ENCODE assay signal across 11 cellular contexts in genomic region chr11:47846998-47847397, GRCh38. TPM values are rescaled to one million over a fixed set of nuclear protein-coding genes. Genes with fewer than 3 reads are reported as not detected.
A peak's percentile ranks its signal among the peaks of the same experiment; 100 is the strongest.
DNase-seq lines count a peak whose midpoint lies in the region; ATAC-seq, FAIRE-seq and TF ChIP-seq lines count a peak whose summit lies in the region.
"Had no signal": no experiment of that assay in that cellular context is flagged by ENCODE, and none has a peak within 500 bp of the region (broad histone marks: within the 10 kb centered on the region; RNA-seq: fewer than 3 reads in every experiment).

No MANE protein-coding gene starts in this region.

- peak overlapping the region; percentile 98 for H3K4me3 Mint-ChIP-seq in activated T-helper 1 cell treated with anti-CD3 and anti-CD28 coated beads, Interleukin-12 subunit alpha, Interleukin-12 subunit beta, Interleukin-2, Interleukin-4 antibody, amounts not matched to agents 30 ng/mL and 10 ng/mL and 1 ng/mL, durations not matched to agents 14 hours and 24 hours and 36 hours

- no peak for TF ChIP-seq POLR2A in transverse colon (IDR thresholded peaks at IDR 0.05)

- peak overlapping the region; percentile 88 for H3K4me3 ChIP-seq in cardiac muscle cell
- peak overlapping the region; percentile 69 to 95 (median 72) for H3K4me3 ChIP-seq in keratinocyte (ENCODE audit: control insufficient read depth in 2 of 3, extremely low read depth in 1 of 3, insufficient read depth in 2 of 3, low read depth in 1 of 3, low read length in 3 of 3)
- H3K4me3 ChIP-seq in transverse colon, result peak overlapping the region in 2 of 4 donors; percentile 67 to 89

- in situ Hi-C loops in transverse colon (cut with MboI; ENCODE audit: low pct_ligation_motif_present in 1 of 4, low pct_unique_long_range_greater_than_20kb in 1 of 4, low sequenced_read_pairs in 3 of 4), result no loop called here

- H3K36me3 Mint-ChIP-seq in activated T-helper 1 cell treated with anti-CD3 and anti-CD28 coated beads, Interleukin-12 subunit alpha, Interleukin-12 subunit beta, Interleukin-2, Interleukin-4 antibody, amounts not matched to agents 30 ng/mL and 10 ng/mL and 1 ng/mL, durations not matched to agents 14 hours and 24 hours and 36 hours (ENCODE audit: low read depth), result peaks cover 18% of the 10 kb centered on the region

- H3K9me3 Mint-ChIP-seq in activated T-helper 1 cell treated with anti-CD3 and anti-CD28 coated beads, Interleukin-12 subunit alpha, Interleukin-12 subunit beta, Interleukin-2, Interleukin-4 antibody, amounts not matched to agents 30 ng/mL and 10 ng/mL and 1 ng/mL, durations not matched to agents 14 hours and 24 hours and 36 hours, result no peaks in the 10 kb centered on the region

- H3K4me2 ChIP-seq in keratinocyte (ENCODE audit: control insufficient read depth, extremely low read depth, insufficient read depth, low read depth, low read length), result peak overlapping the region; percentile 99

- H3K36me3 ChIP-seq in cardiac muscle cell (peaks cover 18% of the 10 kb centered on the region), keratinocyte (ENCODE audit: control insufficient read depth in 2 of 2, extremely low read depth in 1 of 2, insufficient read depth in 2 of 2, low read length in 2 of 2) (peaks cover 6 to 18% of the 10 kb centered on the region in 2 experiments), transverse colon (peaks cover 0 to 8% (median 0%) of the 10 kb centered on the region in 4 donors)

- no peak for TF ChIP-seq EP300 in transverse colon (IDR thresholded peaks at IDR 0.05; ENCODE audit: low read depth)

- peaks cover 10% of the 10 kb centered on the region for H3K4me1 ChIP-seq in cardiac muscle cell (ENCODE audit: low read depth)
- peaks cover 20% of the 10 kb centered on the region for H3K4me1 ChIP-seq in keratinocyte (ENCODE audit: control insufficient read depth, extremely low read depth, insufficient read depth, low read length)
- H3K4me1 ChIP-seq in transverse colon, result peaks cover 0 to 35% (median 15%) of the 10 kb centered on the region in 4 donors

- no peaks in the 10 kb centered on the region for H3K27me3 Mint-ChIP-seq in activated T-helper 1 cell treated with anti-CD3 and anti-CD28 coated beads, Interleukin-12 subunit alpha, Interleukin-12 subunit beta, Interleukin-2, Interleukin-4 antibody, amounts not matched to agents 30 ng/mL and 10 ng/mL and 1 ng/mL, durations not matched to agents 14 hours and 24 hours and 36 hours (ENCODE audit: insufficient read depth)

- DNase-seq in cardiac muscle cell (ENCODE audit: low read depth in 1 of 2, low spot score in 1 of 2) (no peak), left cardiac atrium (no peak), keratinocyte (ENCODE audit: low read depth, low spot score) (no peak), transverse colon (no peak), urothelium cell line (ENCODE audit: low spot score) (no peak), MV-4-11 (lab: John Stamatoyannopoulos, UW) (no peak)
- no peak for DNase-seq in activated T-helper 1 cell treated with anti-CD3 and anti-CD28 coated beads, Interleukin-12 subunit alpha, Interleukin-12 subunit beta, Interleukin-2, Interleukin-4 antibody, amounts not matched to agents 30 ng/mL and 10 ng/mL and 1 ng/mL, durations not matched to agents 14 hours and 24 hours and 36 hours (ENCODE audit: low spot score)
- DNase-seq: midbrain, NCI-H226 had no signal

- H4K20me1 ChIP-seq in keratinocyte (ENCODE audit: control insufficient read depth, extremely low read depth, insufficient read depth, low read length), result no peaks in the 10 kb centered on the region

- TF ChIP-seq CTCF in cardiac muscle cell (IDR thresholded peaks at IDR 0.05; ENCODE audit: low read depth, low read length) (no peak), keratinocyte (optimal IDR thresholded peaks at IDR 0.05 in 1 of 3, IDR thresholded peaks at IDR 0.05 in 1 of 3, conservative IDR thresholded peaks at IDR 0.05 in 1 of 3; ENCODE audit: extremely low read depth in 1 of 3, insufficient read depth in 2 of 3, low read length in 3 of 3) (no peak), transverse colon (IDR thresholded peaks at IDR 0.05) (no peak)

- H2AFZ ChIP-seq in keratinocyte (ENCODE audit: control insufficient read depth, low read length), result no peak overlapping the region

- ATAC-seq in left cardiac atrium (no peak), GM18867 (IDR thresholded peaks at IDR 0.05; ENCODE audit: unreplicated experiment) (no peak)

- intact Hi-C loops in left cardiac atrium (cut with DNase I), result loop anchor here in 1 of 2 donors (10.0 kb wide), 1 partner anchor 472 kb away; the partner anchor contains the start of gene SPI1
- intact Hi-C loops in activated T-helper 1 cell treated with anti-CD3 and anti-CD28 coated beads, Interleukin-12 subunit alpha, Interleukin-12 subunit beta, Interleukin-2, Interleukin-4 antibody, amounts not matched to agents 30 ng/mL and 10 ng/mL and 1 ng/mL, durations not matched to agents 14 hours and 24 hours and 36 hours (cut with micrococcal nuclease), result loop anchor here (1.0 to 5.0 kb wide), 4 partner anchors 80 to 630 kb away; partner anchors contain the start of gene FNBP4
- intact Hi-C loops in transverse colon (cut with DNase I; ENCODE audit: low total_unique reads), result no loop called here

- H3K27me3 ChIP-seq in cardiac muscle cell (no peaks in the 10 kb centered on the region), keratinocyte (ENCODE audit: control insufficient read depth, extremely low read depth, insufficient read depth, low read length) (no peaks in the 10 kb centered on the region), transverse colon (no peaks in the 10 kb centered on the region)

- H3K9ac ChIP-seq in keratinocyte (ENCODE audit: control insufficient read depth, extremely low read depth, insufficient read depth, low read length), result peak overlapping the region; percentile 89

- H3K9me1 ChIP-seq in keratinocyte (ENCODE audit: control insufficient read depth, extremely low read depth, insufficient read depth, low read length), result no peaks in the 10 kb centered on the region

- 59 to 60% methylated on average over 4 of the region's 4 CpGs for WGBS in transverse colon (ENCODE audit: low coverage in 1 of 2), 2 donors

- FAIRE-seq in keratinocyte (lab: Jason Lieb, UNC) (no peak), urothelium cell line (lab: Jason Lieb, UNC) (no peak)
- FAIRE-seq: D721Med had no signal

- peaks cover 47% of the 10 kb centered on the region for H3K4me1 Mint-ChIP-seq in activated T-helper 1 cell treated with anti-CD3 and anti-CD28 coated beads, Interleukin-12 subunit alpha, Interleukin-12 subunit beta, Interleukin-2, Interleukin-4 antibody, amounts not matched to agents 30 ng/mL and 10 ng/mL and 1 ng/mL, durations not matched to agents 14 hours and 24 hours and 36 hours (ENCODE audit: low read depth)

- dilution Hi-C loops in keratinocyte (cut with MboI; ENCODE audit: extremely low pct_ligation_motif_present, low sequenced_read_pairs), result no loop called here

- H3K79me2 ChIP-seq in keratinocyte (ENCODE audit: control insufficient read depth, insufficient read depth, low read length), result peaks cover 42% of the 10 kb centered on the region

- H3K27ac ChIP-seq in cardiac muscle cell (peak overlapping the region; percentile 97), keratinocyte (ENCODE audit: control insufficient read depth, insufficient read depth, low read length) (peak overlapping the region; percentile 88), transverse colon (peak overlapping the region in 3 of 4 donors; percentile 84 to 96 (median 95))

- H3K9me3 ChIP-seq in cardiac muscle cell (ENCODE audit: low read depth), result no peaks in the 10 kb centered on the region
- no peaks in the 10 kb centered on the region for H3K9me3 ChIP-seq in keratinocyte (ENCODE audit: control insufficient read depth, low read depth, low read length)
- H3K9me3 ChIP-seq in transverse colon, result no peaks in the 10 kb centered on the region

- H3K27ac Mint-ChIP-seq in activated T-helper 1 cell treated with anti-CD3 and anti-CD28 coated beads, Interleukin-12 subunit alpha, Interleukin-12 subunit beta, Interleukin-2, Interleukin-4 antibody, amounts not matched to agents 30 ng/mL and 10 ng/mL and 1 ng/mL, durations not matched to agents 14 hours and 24 hours and 36 hours, result peak overlapping the region; percentile 100

RNA-seq across cellular contexts. Expression of gene NUP160, which starts 1.2 kb away (rescaled TPM):
- total RNA-seq in cardiac muscle cell (12.1 and 15.9 TPM in 2 replicates), left cardiac atrium (10 to 100 TPM; 13.7 to 18.3 TPM), transverse colon (10 to 100 TPM in 3 of 4 donors, 1 to 10 TPM in 1; 5.6 to 44.6 (median 22.1) TPM)
- polyA plus RNA-seq in cardiac muscle cell (25.9 and 26.7 TPM in 2 replicates), keratinocyte (16.6 to 26.6 TPM (median 16.6 TPM) in 3 replicates)
- total RNA-seq in activated T-helper 1 cell treated with anti-CD3 and anti-CD28 coated beads, Interleukin-12 subunit alpha, Interleukin-12 subunit beta, Interleukin-2, Interleukin-4 antibody, amounts not matched to agents 30 ng/mL and 10 ng/mL and 1 ng/mL, durations not matched to agents 14 hours and 24 hours and 36 hours, result 91.9 and 98.6 TPM in 2 replicates
- 11.9 TPM for polyA plus RNA-seq in keratinocyte (2011; ENCODE audit: low read depth)
- polyA plus RNA-seq in keratinocyte (2011; cell fraction: cytosol; rRNA removed), result 6.8 and 12.8 TPM in 2 replicates
- polyA plus RNA-seq in keratinocyte (2011; cell fraction: nucleus; rRNA removed), result 23.1 and 27.0 TPM in 2 replicates
- polyA plus RNA-seq in keratinocyte (2012; ENCODE audit: low replicate concordance), result 10.6 and 15.2 TPM in 2 replicates
- 20.0 to 60.0 TPM (median 37.2 TPM) in 3 replicates for polyA minus RNA-seq in keratinocyte
- 14.0 TPM for polyA minus RNA-seq in keratinocyte (2011; cell fraction: cytosol; rRNA and poly(A)+ RNA removed)
- 26.1 and 48.9 TPM in 2 replicates for polyA minus RNA-seq in keratinocyte (2011; cell fraction: nucleus; rRNA and poly(A)+ RNA removed)
